ENCODE assay signal across 18 cellular contexts in the genomic region with DNA sequence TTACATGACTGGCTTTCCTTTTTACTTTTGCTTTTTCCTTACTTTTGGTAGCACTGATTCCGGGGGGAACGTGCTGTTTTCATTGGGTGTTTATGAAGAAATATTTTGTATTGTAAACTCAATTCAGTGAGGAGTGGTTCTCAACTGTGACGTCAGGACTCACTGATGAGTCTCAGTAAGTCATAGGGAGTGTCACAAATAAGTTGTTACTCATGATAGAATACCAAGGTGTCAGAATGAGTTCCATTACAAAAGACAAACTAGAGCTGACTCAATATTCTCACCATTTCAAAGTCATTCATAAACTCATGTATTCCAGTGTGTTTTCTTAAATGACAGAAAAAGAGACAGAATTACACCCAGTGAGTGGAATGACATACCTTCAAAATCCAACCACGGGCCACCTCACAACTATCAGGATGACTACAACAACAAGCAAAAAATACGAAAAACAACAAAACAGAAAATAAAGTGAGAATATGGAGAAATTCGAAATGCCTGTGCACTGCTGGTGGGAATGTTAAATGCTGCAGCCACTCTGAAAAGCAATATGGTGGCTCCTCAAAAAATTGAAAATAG.
DNase-seq lines count a peak whose midpoint lies in the region; ATAC-seq and TF ChIP-seq lines count a peak whose summit lies in the region.
"Had no signal": no experiment of that assay in that cellular context is flagged by ENCODE, and none has a peak within 500 bp of the region (broad histone marks: within the 10 kb centered on the region; RNA-seq: fewer than 3 reads in every experiment).

No MANE protein-coding gene starts in this region.

- peaks cover 36 to 47% of the 10 kb centered on the region in 2 donors for H3K27me3 Mint-ChIP-seq in natural killer cell treated with Interleukin-12 subunit alpha and Interleukin-12 subunit beta and Interleukin-15 and Interleukin-18, amount 100 ng/mL, for 72 hours
- peaks cover 23 to 70% of the 10 kb centered on the region in 2 donors for H3K27me3 Mint-ChIP-seq in natural killer cell (ENCODE audit: low read depth in 2 of 2)
- H3K27me3 Mint-ChIP-seq in stimulated activated naive CD8-positive, alpha-beta T cell treated with anti-CD3 and anti-CD28 coated beads, Interleukin-15, Interleukin-2, amounts not matched to agents 100 ng/mL and 50 ng/mL, for 24 hours: peaks cover 44% of the 10 kb centered on the region

- H3K4me3 Mint-ChIP-seq in natural killer cell treated with Interleukin-12 subunit alpha and Interleukin-12 subunit beta and Interleukin-15 and Interleukin-18, amount 100 ng/mL, for 72 hours: no peak overlapping the region
- no peak overlapping the region for H3K4me3 Mint-ChIP-seq in natural killer cell
- H3K4me3 Mint-ChIP-seq in stimulated activated naive CD8-positive, alpha-beta T cell treated with anti-CD3 and anti-CD28 coated beads, Interleukin-15, Interleukin-2, amounts not matched to agents 100 ng/mL and 50 ng/mL, for 24 hours: no peak overlapping the region
- H3K4me3 Mint-ChIP-seq: activated CD4-positive, alpha-beta T cell treated with anti-CD3 and anti-CD28 coated beads, Interleukin-2, amount 10 ng/mL, durations not matched to agents 7 days and 5 days; naive thymus-derived CD8-positive, alpha-beta T cell had no signal

- no peak overlapping the region for H3K4me3 ChIP-seq in epithelial cell of esophagus (ENCODE audit: low read length)
- H3K4me3 ChIP-seq: gastrocnemius medialis, lung had no signal

- TF ChIP-seq CTCF in natural killer cell (IDR thresholded peaks at IDR 0.05) (no peak), epithelial cell of esophagus (IDR thresholded peaks at IDR 0.05; ENCODE audit: insufficient read depth, low read depth, low read length, missing control alignments) (no peak)

- peaks cover 6 to 8% of the 10 kb centered on the region in 2 donors for H3K4me1 Mint-ChIP-seq in natural killer cell treated with Interleukin-12 subunit alpha and Interleukin-12 subunit beta and Interleukin-15 and Interleukin-18, amount 100 ng/mL, for 72 hours (ENCODE audit: low read depth in 2 of 2)
- no peaks in the 10 kb centered on the region for H3K4me1 Mint-ChIP-seq in natural killer cell
- peaks cover 11% of the 10 kb centered on the region for H3K4me1 Mint-ChIP-seq in stimulated activated naive CD8-positive, alpha-beta T cell treated with anti-CD3 and anti-CD28 coated beads, Interleukin-15, Interleukin-2, amounts not matched to agents 100 ng/mL and 50 ng/mL, for 24 hours (ENCODE audit: low read depth)
- H3K4me1 Mint-ChIP-seq: activated CD4-positive, alpha-beta T cell treated with anti-CD3 and anti-CD28 coated beads, Interleukin-2, amount 10 ng/mL, durations not matched to agents 7 days and 5 days; naive thymus-derived CD8-positive, alpha-beta T cell had no signal

- intact Hi-C loops in natural killer cell (cut with micrococcal nuclease): no loop called here

- peak; percentile 54 to 79 for ATAC-seq in natural killer cell treated with Interleukin-12 subunit alpha and Interleukin-12 subunit beta and Interleukin-15 and Interleukin-18, amount 100 ng/mL, for 72 hours
- ATAC-seq in natural killer cell (no peak), GM18870 (IDR thresholded peaks at IDR 0.05; ENCODE audit: unreplicated experiment) (no peak)
- ATAC-seq: gastrocnemius medialis; naive thymus-derived CD8-positive, alpha-beta T cell; Right ventricle myocardium inferior had no signal

- no peaks in the 10 kb centered on the region for H3K9me3 Mint-ChIP-seq in natural killer cell treated with Interleukin-12 subunit alpha and Interleukin-12 subunit beta and Interleukin-15 and Interleukin-18, amount 100 ng/mL, for 72 hours
- H3K9me3 Mint-ChIP-seq in natural killer cell: no peaks in the 10 kb centered on the region
- peaks cover 4% of the 10 kb centered on the region for H3K9me3 Mint-ChIP-seq in stimulated activated naive CD8-positive, alpha-beta T cell treated with anti-CD3 and anti-CD28 coated beads, Interleukin-15, Interleukin-2, amounts not matched to agents 100 ng/mL and 50 ng/mL, for 24 hours
- H3K9me3 Mint-ChIP-seq: activated CD4-positive, alpha-beta T cell treated with anti-CD3 and anti-CD28 coated beads, Interleukin-2, amount 10 ng/mL, durations not matched to agents 7 days and 5 days; naive thymus-derived CD8-positive, alpha-beta T cell had no signal

- H3K36me3 Mint-ChIP-seq in natural killer cell treated with Interleukin-12 subunit alpha and Interleukin-12 subunit beta and Interleukin-15 and Interleukin-18, amount 100 ng/mL, for 72 hours: no peaks in the 10 kb centered on the region
- no peaks in the 10 kb centered on the region for H3K36me3 Mint-ChIP-seq in natural killer cell
- no peaks in the 10 kb centered on the region for H3K36me3 Mint-ChIP-seq in stimulated activated naive CD8-positive, alpha-beta T cell treated with anti-CD3 and anti-CD28 coated beads, Interleukin-15, Interleukin-2, amounts not matched to agents 100 ng/mL and 50 ng/mL, for 24 hours (ENCODE audit: low read depth)
- H3K36me3 Mint-ChIP-seq: naive thymus-derived CD8-positive, alpha-beta T cell had no signal

- H3K27ac Mint-ChIP-seq in natural killer cell treated with Interleukin-12 subunit alpha and Interleukin-12 subunit beta and Interleukin-15 and Interleukin-18, amount 100 ng/mL, for 72 hours: no peak overlapping the region
- no peak overlapping the region for H3K27ac Mint-ChIP-seq in natural killer cell
- peak overlapping the region; percentile 57 for H3K27ac Mint-ChIP-seq in stimulated activated naive CD8-positive, alpha-beta T cell treated with anti-CD3 and anti-CD28 coated beads, Interleukin-15, Interleukin-2, amounts not matched to agents 100 ng/mL and 50 ng/mL, for 24 hours
- H3K27ac Mint-ChIP-seq: activated CD4-positive, alpha-beta T cell treated with anti-CD3 and anti-CD28 coated beads, Interleukin-2, amount 10 ng/mL, durations not matched to agents 7 days and 5 days; naive thymus-derived CD8-positive, alpha-beta T cell had no signal

- no peak for DNase-seq in natural killer cell treated with Interleukin-12 subunit alpha and Interleukin-12 subunit beta and Interleukin-15 and Interleukin-18, amount 100 ng/mL, for 72 hours (ENCODE audit: low spot score)
- DNase-seq in natural killer cell (no peak), RKO (ENCODE audit: low spot score) (peak; percentile 57), epithelial cell of esophagus (ENCODE audit: low read depth) (peak; percentile 93), NCI-H187 treated with DMSO at 0.1 percent for 48 hours (lab: John Stamatoyannopoulos, UW) (no peak), MV-4-11 (lab: John Stamatoyannopoulos, UW) (no peak)
- DNase-seq: activated CD4-positive, alpha-beta T cell treated with anti-CD3 and anti-CD28 coated beads, Interleukin-2, amount 10 ng/mL, durations not matched to agents 7 days and 5 days; DMS 273 treated with DMSO at 0.1 percent for 48 hours; effector CD4-positive, alpha-beta T cell; gastrocnemius medialis; naive thymus-derived CD8-positive, alpha-beta T cell; NCI-H2029 treated with DMSO at 0.1 percent for 48 hours; NCI-H82; retina had no signal

Comparison
In these comparisons a context has a peak if more than half of its experiments do, and no peak if none do; other contexts are left out.
1. ATAC-seq: peak in natural killer cell treated with Interleukin-12 subunit alpha and Interleukin-12 subunit beta and Interleukin-15 and Interleukin-18, amount 100 ng/mL, for 72 hours (2 of 2); none in natural killer cell (0 of 3) and GM18870 (single experiment).
2. DNase-seq: peak in RKO (single experiment) and epithelial cell of esophagus (single experiment); none in natural killer cell treated with Interleukin-12 subunit alpha and Interleukin-12 subunit beta and Interleukin-15 and Interleukin-18, amount 100 ng/mL, for 72 hours (single experiment), natural killer cell (single experiment), NCI-H187 treated with DMSO at 0.1 percent for 48 hours (single experiment) and MV-4-11 (single experiment).